ENCODE assay signal across 8 cellular contexts in the genomic region with DNA sequence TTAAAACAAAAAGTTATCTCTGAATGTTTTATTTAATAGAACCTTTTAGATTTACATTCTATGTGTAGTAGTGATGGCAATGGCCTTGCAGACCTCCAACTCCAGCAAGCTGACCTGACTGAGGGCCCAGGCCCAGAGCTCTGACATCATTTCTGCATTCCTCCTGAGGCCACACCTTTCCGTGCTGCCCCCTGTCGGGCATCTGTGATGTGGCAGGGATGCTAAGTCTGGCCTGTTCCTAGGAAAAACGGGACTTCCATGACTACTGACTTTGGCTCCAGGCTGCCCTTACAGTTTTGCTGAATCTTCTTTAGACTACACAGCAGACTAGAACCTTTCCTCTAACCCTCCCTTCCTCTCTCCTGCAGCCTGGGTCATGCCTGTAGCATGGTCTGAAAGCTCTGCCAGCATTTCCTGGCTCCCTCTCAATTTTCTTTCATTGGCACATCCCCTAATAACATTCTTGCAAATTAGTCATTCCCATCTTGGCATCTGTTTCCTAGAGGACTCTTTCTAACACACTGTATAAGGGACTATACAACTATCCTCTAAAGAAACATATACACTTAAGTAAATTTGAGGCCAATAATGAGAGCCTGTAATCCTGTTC.
DNase-seq lines count a peak whose midpoint lies in the region; ATAC-seq, FAIRE-seq and TF ChIP-seq lines count a peak whose summit lies in the region.

No MANE protein-coding gene starts in this region.

- CTCF ChIA-PET in endothelial cell of umbilical vein (lab: Charles Lee), result no interaction called here
- CTCF ChIA-PET in T-cell (lab: Charles Lee), result no interaction called here

- TF ChIP-seq EP300 in transverse colon (IDR thresholded peaks at IDR 0.05; ENCODE audit: low read depth), result no peak

- no peaks in the 10 kb centered on the region for H3K9me1 ChIP-seq in endothelial cell of umbilical vein (replicated peaks; ENCODE audit: control insufficient read depth, extremely low read depth, insufficient read depth, low read length)

- in situ Hi-C loops in transverse colon (cut with MboI; ENCODE audit: low pct_ligation_motif_present in 1 of 4, low pct_unique_long_range_greater_than_20kb in 1 of 4, low sequenced_read_pairs in 3 of 4), result no loop called here

- BruUV-seq in endothelial cell of umbilical vein (replicated peaks; lab: Mats Ljungman, UMichigan), result no TSS peak

- no peak overlapping the region for H3K4me3 ChIP-seq in MM.1S (ENCODE audit: low read length)
- no peak overlapping the region for H3K4me3 ChIP-seq in endothelial cell of umbilical vein (replicated peaks in 1 of 3; ENCODE audit: insufficient read depth in 1 of 3, low read depth in 1 of 3, low read length in 3 of 3)
- no peak overlapping the region for H3K4me3 ChIP-seq in transverse colon

- H3K79me2 ChIP-seq in MM.1S (ENCODE audit: low read length) (no peaks in the 10 kb centered on the region), endothelial cell of umbilical vein (ENCODE audit: control insufficient read depth, insufficient read depth, low read length) (no peaks in the 10 kb centered on the region)

- POLR2A ChIA-PET in endothelial cell of umbilical vein (lab: Charles Lee), result no interaction called here
- POLR2A ChIA-PET in T-cell (lab: Charles Lee), result interaction anchor here in 1 of 2 donors (0.5 kb wide), 1 partner anchor 13 kb away, joined by 3 read pairs; no protein-coding TSS in a partner anchor

- H3K9me3 Mint-ChIP-seq in T-cell, result peaks cover 0 to 3% (median 3%) of the 10 kb centered on the region in 3 donors

- TF ChIP-seq CTCF in MM.1S (IDR thresholded peaks at IDR 0.05; ENCODE audit: low read length) (peak; percentile 22), endothelial cell of umbilical vein (IDR thresholded peaks at IDR 0.05; ENCODE audit: extremely low read depth in 1 of 2, insufficient read depth in 1 of 2, low read depth in 1 of 2, low read length in 2 of 2) (peak; percentile 17 to 21), transverse colon (IDR thresholded peaks at IDR 0.05) (peak in 3 of 5 experiments; percentile 10 to 28 (median 25))

- no peaks in the 10 kb centered on the region for H3K9me3 ChIP-seq in MM.1S (replicated peaks; ENCODE audit: insufficient read depth, low read length)
- H3K9me3 ChIP-seq in endothelial cell of umbilical vein (replicated peaks; ENCODE audit: control insufficient read depth, insufficient read depth, low read length), result peaks cover 2% of the 10 kb centered on the region
- no peaks in the 10 kb centered on the region for H3K9me3 ChIP-seq in transverse colon

- H3F3A ChIP-seq in MM.1S (ENCODE audit: insufficient read depth, low read length), result no peaks in the 10 kb centered on the region

- no peak overlapping the region for H3K4me3 Mint-ChIP-seq in T-cell

- H3K36me3 Mint-ChIP-seq in T-cell, result no peaks in the 10 kb centered on the region

- no peaks in the 10 kb centered on the region for H3K4me1 Mint-ChIP-seq in T-cell

- WGBS in transverse colon (ENCODE audit: low coverage in 1 of 2), 2 donors, result 61% methylated on average over 3 of the region's 3 CpGs; no CpG with 5 or more reads in 1 of the 2 donors

- ATAC-seq in Right ventricle myocardium inferior, result peak; percentile 77
- no peak for ATAC-seq in T-cell (replicated peaks in 1 of 4)

- H4K20me1 ChIP-seq in MM.1S (ENCODE audit: insufficient read depth, low read length) (no peaks in the 10 kb centered on the region), endothelial cell of umbilical vein (replicated peaks; ENCODE audit: control insufficient read depth, extremely low read depth, insufficient read depth, low read length) (no peaks in the 10 kb centered on the region)

- no peaks in the 10 kb centered on the region for H3K9me2 ChIP-seq in MM.1S (replicated peaks; ENCODE audit: insufficient read depth, low read length)

- H2AFZ ChIP-seq in MM.1S (ENCODE audit: low read length) (no peak overlapping the region), endothelial cell of umbilical vein (ENCODE audit: low read depth, low read length) (no peak overlapping the region)

- no peak for FAIRE-seq in endothelial cell of umbilical vein (lab: Jason Lieb, UNC)

- no peak for TF ChIP-seq POLR2A in endothelial cell of umbilical vein (IDR thresholded peaks at IDR 0.05; ENCODE audit: low read depth, low read length)
- TF ChIP-seq POLR2A in transverse colon (IDR thresholded peaks at IDR 0.05), result no peak

- intact Hi-C loops in Right ventricle myocardium inferior (cut with DNase I), result no loop called here
- intact Hi-C loops in cardiac septum (cut with DNase I), result no loop called here
- intact Hi-C loops in endothelial cell of umbilical vein (cut with micrococcal nuclease), result no loop called here
- intact Hi-C loops in transverse colon (cut with DNase I; ENCODE audit: low total_unique reads), result no loop called here

- H3K9ac ChIP-seq in MM.1S (ENCODE audit: low read length), result no peak overlapping the region
- no peak overlapping the region for H3K9ac ChIP-seq in endothelial cell of umbilical vein (replicated peaks; ENCODE audit: extremely low read depth, insufficient read depth, low read length)

- no peaks in the 10 kb centered on the region for H3K4me1 ChIP-seq in MM.1S (ENCODE audit: low read length)
- H3K4me1 ChIP-seq in endothelial cell of umbilical vein (ENCODE audit: control insufficient read depth, extremely low read depth, insufficient read depth, low read length), result no peaks in the 10 kb centered on the region
- H3K4me1 ChIP-seq in transverse colon, result no peaks in the 10 kb centered on the region

- no peaks in the 10 kb centered on the region for H3K36me3 ChIP-seq in MM.1S (replicated peaks; ENCODE audit: insufficient read depth, low read length)
- H3K36me3 ChIP-seq in endothelial cell of umbilical vein (ENCODE audit: control insufficient read depth in 2 of 2, extremely low read depth in 1 of 2, insufficient read depth in 2 of 2, low read length in 2 of 2), result no peaks in the 10 kb centered on the region
- H3K36me3 ChIP-seq in transverse colon, result no peaks in the 10 kb centered on the region

- H3K4me2 ChIP-seq in MM.1S (ENCODE audit: low read depth, low read length) (no peak overlapping the region), endothelial cell of umbilical vein (ENCODE audit: insufficient read depth, low read length) (no peak overlapping the region)

- DNase-seq in Right ventricle myocardium inferior (ENCODE audit: missing footprints), result no peak
- DNase-seq in cardiac septum (ENCODE audit: low spot score), result no peak
- DNase-seq in MM.1S, result no peak
- no peak for DNase-seq in endothelial cell of umbilical vein (ENCODE audit: low read depth, low spot score)
- DNase-seq in transverse colon, result peak; percentile 9
- no peak for DNase-seq in NCI-H2196 treated with DMSO at 0.1 percent for 48 hours (lab: John Stamatoyannopoulos, UW; ENCODE audit: unreplicated experiment)
- DNase-seq in T-cell, result no peak
- no peak for DNase-seq in OCI-M2 (lab: John Stamatoyannopoulos, UW; ENCODE audit: unreplicated experiment)

- H3K27me3 Mint-ChIP-seq in T-cell, result no peaks in the 10 kb centered on the region

- H3K27ac ChIP-seq in MM.1S (ENCODE audit: low read length) (no peak overlapping the region), endothelial cell of umbilical vein (ENCODE audit: insufficient read depth, low read depth, low read length) (no peak overlapping the region), transverse colon (no peak overlapping the region)

- H3K27me3 ChIP-seq in MM.1S (replicated peaks; ENCODE audit: insufficient read depth, low read length), result no peaks in the 10 kb centered on the region
- no peaks in the 10 kb centered on the region for H3K27me3 ChIP-seq in endothelial cell of umbilical vein (ENCODE audit: control insufficient read depth in 2 of 2, insufficient read depth in 2 of 2, low read length in 2 of 2)
- H3K27me3 ChIP-seq in transverse colon, result no peaks in the 10 kb centered on the region

- no peak overlapping the region for H3K27ac Mint-ChIP-seq in T-cell

- dilution Hi-C loops in endothelial cell of umbilical vein (cut with MboI; ENCODE audit: extremely low pct_ligation_motif_present, low sequenced_read_pairs), result no loop called here

TF ChIP-seq in endothelial cell of umbilical vein, 7 proteins besides CTCF, POLR2A, EP300 and RAD21:
- TF ChIP-seq, protein P1, sequence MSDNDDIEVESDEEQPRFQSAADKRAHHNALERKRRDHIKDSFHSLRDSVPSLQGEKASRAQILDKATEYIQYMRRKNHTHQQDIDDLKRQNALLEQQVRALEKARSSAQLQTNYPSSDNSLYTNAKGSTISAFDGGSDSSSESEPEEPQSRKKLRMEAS (IDR thresholded peaks at IDR 0.05; ENCODE audit: insufficient read depth, insufficient read length), result no peak
- TF ChIP-seq JUN (IDR thresholded peaks at IDR 0.05; ENCODE audit: borderline replicate concordance, insufficient read depth, insufficient read length, low read depth) (no peak), MYC (IDR thresholded peaks at IDR 0.05; ENCODE audit: low read depth, low read length) (no peak), EZH2 (IDR thresholded peaks at IDR 0.05; ENCODE audit: borderline replicate concordance, low read depth, low read length, severe bottlenecking) (no peak), GATA2 (IDR thresholded peaks at IDR 0.05; ENCODE audit: insufficient read depth, insufficient read length, low read depth, low read length) (no peak), FOS (IDR thresholded peaks at IDR 0.05; ENCODE audit: borderline replicate concordance, insufficient read depth, low read length) (no peak), POLR2AphosphoS5 (IDR thresholded peaks at IDR 0.05; ENCODE audit: insufficient read depth, low read depth, low read length) (no peak)
